Comparison of ENCODE assay signal across 8 cellular contexts in genomic region chr14:21860172-21860571, GRCh38.
DNase-seq lines count a peak whose midpoint lies in the region; ATAC-seq and TF ChIP-seq lines count a peak whose summit lies in the region.

No MANE protein-coding gene starts in this region.

- peaks cover 2% of the 10 kb centered on the region for H3K27me3 ChIP-seq in ovary

- no peaks in the 10 kb centered on the region for H3K9me3 Mint-ChIP-seq in activated naive CD4-positive, alpha-beta T cell treated with anti-CD3 and anti-CD28 coated beads, Interleukin-2, amount 10 ng/mL, durations not matched to agents 7 days and 5 days

- TF ChIP-seq POLR2A in ovary (IDR thresholded peaks at IDR 0.05): no peak

- CTCF ChIA-PET in activated naive CD4-positive, alpha-beta T cell treated with anti-CD3 and anti-CD28 coated beads, Interleukin-2, amount 10 ng/mL, durations not matched to agents 7 days and 5 days (lab: Charles Lee): interaction anchor here (1.3 to 6.5 kb wide), 5 partner anchors 7 to 713 kb away, joined by 3 to 42 read pairs (median 5); no protein-coding TSS in a partner anchor

- ATAC-seq in HG03280 (IDR thresholded peaks at IDR 0.05; ENCODE audit: unreplicated experiment) (no peak), Right ventricle myocardium inferior (no peak)

- no peaks in the 10 kb centered on the region for H3K4me1 ChIP-seq in ovary (ENCODE audit: insufficient read depth)

- peak overlapping the region; percentile 67 for H3K27ac Mint-ChIP-seq in activated naive CD4-positive, alpha-beta T cell treated with anti-CD3 and anti-CD28 coated beads, Interleukin-2, amount 10 ng/mL, durations not matched to agents 7 days and 5 days

- DNase-seq in ELR (ENCODE audit: low read depth) (peak; percentile 28), LNCaP clone FGC (ENCODE audit: low read depth) (no peak), lung microvascular endothelial cell (ENCODE audit: low read depth in 2 of 2) (peak; percentile 67), ovary (no peak), Right ventricle myocardium inferior (ENCODE audit: missing footprints) (no peak)
- DNase-seq in activated naive CD4-positive, alpha-beta T cell treated with anti-CD3 and anti-CD28 coated beads, Interleukin-2, amount 10 ng/mL, durations not matched to agents 7 days and 5 days: peak; percentile 63
- no peak for DNase-seq in NK-92 treated with Interleukin-12 subunit alpha and Interleukin-12 subunit beta, amount 100 ng/mL, for 24 hours (lab: John Stamatoyannopoulos, UW)

- TF ChIP-seq EP300 in ovary (IDR thresholded peaks at IDR 0.05): no peak

- WGBS in ovary, 3 donors: 59 to 65% (median 60%) methylated on average over 3 of the region's 3 CpGs

- no peak overlapping the region for H3K4me3 ChIP-seq in LNCaP clone FGC (ENCODE audit: low read depth, low read length)
- H3K4me3 ChIP-seq in ovary: no peak overlapping the region

- no peak overlapping the region for H3K27ac ChIP-seq in ovary

- peak overlapping the region; percentile 63 for H3K4me3 Mint-ChIP-seq in activated naive CD4-positive, alpha-beta T cell treated with anti-CD3 and anti-CD28 coated beads, Interleukin-2, amount 10 ng/mL, durations not matched to agents 7 days and 5 days

- H3K36me3 Mint-ChIP-seq in activated naive CD4-positive, alpha-beta T cell treated with anti-CD3 and anti-CD28 coated beads, Interleukin-2, amount 10 ng/mL, durations not matched to agents 7 days and 5 days: peaks cover 10% of the 10 kb centered on the region

- peaks cover 21% of the 10 kb centered on the region for H3K27me3 Mint-ChIP-seq in activated naive CD4-positive, alpha-beta T cell treated with anti-CD3 and anti-CD28 coated beads, Interleukin-2, amount 10 ng/mL, durations not matched to agents 7 days and 5 days

- H3K9me3 ChIP-seq in ovary: no peaks in the 10 kb centered on the region

- TF ChIP-seq CTCF in LNCaP clone FGC (IDR thresholded peaks at IDR 0.05; ENCODE audit: control insufficient read depth, extremely low read depth, insufficient read depth): peak; percentile 41
- TF ChIP-seq CTCF in ovary (IDR thresholded peaks at IDR 0.05): no peak

- intact Hi-C loops in ovary (cut with DNase I) (no loop called here), Right ventricle myocardium inferior (cut with DNase I) (no loop called here)

- H3K36me3 ChIP-seq in ovary: no peaks in the 10 kb centered on the region

- peaks cover 12% of the 10 kb centered on the region for H3K4me1 Mint-ChIP-seq in activated naive CD4-positive, alpha-beta T cell treated with anti-CD3 and anti-CD28 coated beads, Interleukin-2, amount 10 ng/mL, durations not matched to agents 7 days and 5 days

Comparison
In these comparisons a context has a peak if more than half of its experiments do, and no peak if none do; other contexts are left out.
1. DNase-seq: peak in ELR (single experiment), activated naive CD4-positive, alpha-beta T cell treated with anti-CD3 and anti-CD28 coated beads, Interleukin-2, amount 10 ng/mL, durations not matched to agents 7 days and 5 days (single experiment) and lung microvascular endothelial cell (2 of 2); none in LNCaP clone FGC (single experiment), ovary (0 of 5), NK-92 treated with Interleukin-12 subunit alpha and Interleukin-12 subunit beta, amount 100 ng/mL, for 24 hours (single experiment) and Right ventricle myocardium inferior (single experiment).